ENCODE assay signal across 8 cellular contexts in genomic region chr19:11587302-11587972, GRCh38. TPM values are rescaled to one million over a fixed set of nuclear protein-coding genes. Genes with fewer than 3 reads are reported as not detected.
DNase-seq lines count a peak whose midpoint lies in the region; ATAC-seq and TF ChIP-seq lines count a peak whose summit lies in the region.

No MANE protein-coding gene starts in this region.

- no peaks in the 10 kb centered on the region; the same call in 1 of the 2 replicates for H3F3A ChIP-seq in SU-DHL-6 (ENCODE audit: insufficient read depth)

- H3K36me3 ChIP-seq in SU-DHL-6 (ENCODE audit: low read length) (no peaks in the 10 kb centered on the region), rectal smooth muscle tissue (ENCODE audit: control insufficient read depth, insufficient read depth, low read length) (no peaks in the 10 kb centered on the region), vagina (no peaks in the 10 kb centered on the region)

- no peak overlapping the region for H2AFZ ChIP-seq in SU-DHL-6 (ENCODE audit: low read depth, low read length, severe bottlenecking)

- DNase-seq in GM12865 (ENCODE audit: low read depth) (peak; percentile 88), NCI-H1105 treated with DMSO at 0.1 percent for 48 hours (lab: John Stamatoyannopoulos, UW) (peak; percentile 77), cardiac septum (ENCODE audit: low spot score) (peak; percentile 87), vagina (ENCODE audit: extremely low spot score in 2 of 2) (no peak)
- DNase-seq in activated naive CD8-positive, alpha-beta T cell treated with anti-CD3 and anti-CD28 coated beads, Interleukin-2, amount 50 U/mL, for 16 hours (ENCODE audit: low read depth, low spot score): peak; percentile 61

- no peaks in the 10 kb centered on the region for H3K27me3 ChIP-seq in SU-DHL-6 (ENCODE audit: low read length)
- H3K27me3 ChIP-seq in rectal smooth muscle tissue (ENCODE audit: control insufficient read depth, insufficient read depth, low read length): no peaks in the 10 kb centered on the region
- H3K27me3 ChIP-seq in vagina: no peaks in the 10 kb centered on the region

- TF ChIP-seq POLR2A in vagina (IDR thresholded peaks at IDR 0.05): no peak

- intact Hi-C loops in cardiac septum (cut with DNase I): loop anchor here (5.0 to 10.0 kb wide), 2 partner anchors 90 to 293 kb away; partner anchors contain the start of gene TSPAN16
- intact Hi-C loops in vagina (cut with DNase I): no loop called here

- H3K9me2 ChIP-seq in SU-DHL-6 (replicated peaks; ENCODE audit: insufficient read depth, low read length): no peaks in the 10 kb centered on the region

- TF ChIP-seq CTCF in GM12865 (IDR thresholded peaks at IDR 0.05; ENCODE audit: insufficient read depth, low read depth, low read length, missing control alignments): peak; percentile 94
- peak; percentile 84 for TF ChIP-seq CTCF in SU-DHL-6 (IDR thresholded peaks at IDR 0.05; ENCODE audit: insufficient read depth, low read length, poor library complexity, severe bottlenecking)
- peak; percentile 79 to 92 (median 82) for TF ChIP-seq CTCF in vagina (IDR thresholded peaks at IDR 0.05)

- H3K4me2 ChIP-seq in SU-DHL-6 (ENCODE audit: low read depth, low read length, poor library complexity, severe bottlenecking): no peak overlapping the region

- no peaks in the 10 kb centered on the region for H4K20me1 ChIP-seq in SU-DHL-6 (ENCODE audit: low read depth, low read length)

- H3K4me1 ChIP-seq in rectal smooth muscle tissue (ENCODE audit: control insufficient read depth, insufficient read depth, low read length) (peaks cover 4% of the 10 kb centered on the region), vagina (no peaks in the 10 kb centered on the region)

- no peaks in the 10 kb centered on the region for H3K9me3 ChIP-seq in SU-DHL-6 (ENCODE audit: insufficient read depth, low read length)
- H3K9me3 ChIP-seq in vagina: no peaks in the 10 kb centered on the region

- H3K9ac ChIP-seq in SU-DHL-6 (ENCODE audit: low read length): no peak overlapping the region
- no peak overlapping the region for H3K9ac ChIP-seq in rectal smooth muscle tissue (ENCODE audit: low read length)

- no peak overlapping the region for H3K4me3 ChIP-seq in GM12865 (ENCODE audit: low read depth, low read length)
- H3K4me3 ChIP-seq in SU-DHL-6 (ENCODE audit: insufficient read depth, low read length, poor library complexity, severe bottlenecking): no peak overlapping the region
- H3K4me3 ChIP-seq in rectal smooth muscle tissue (ENCODE audit: low read length): peak overlapping the region; percentile 41
- no peak overlapping the region for H3K4me3 ChIP-seq in vagina

- H3K27ac ChIP-seq in SU-DHL-6 (ENCODE audit: low read depth, low read length) (0 out of 2 replicates have a peak overlapping the region, but pooled peaks have one; percentile 23), rectal smooth muscle tissue (ENCODE audit: low read depth, low read length) (no peak overlapping the region), vagina (peak overlapping the region; percentile 56)

- no peaks in the 10 kb centered on the region for H3K79me2 ChIP-seq in SU-DHL-6 (ENCODE audit: insufficient read depth, low read length)

- no peak for ATAC-seq in HG02981 (IDR thresholded peaks at IDR 0.05; ENCODE audit: unreplicated experiment)

RNA-seq across cellular contexts. Expression of gene ZNF627, which starts 9.8 kb away (rescaled TPM):
- 6.4 TPM for total RNA-seq in cardiac septum
- 7.1 TPM for total RNA-seq in vagina

RNA-seq across cellular contexts. Expression of gene ACP5, which starts 10.0 kb away (rescaled TPM):
- 1.5 TPM for total RNA-seq in cardiac septum
- 6.1 TPM for total RNA-seq in vagina

RNA-seq across cellular contexts. Expression of gene ELOF1, which starts 28.4 kb away (rescaled TPM):
- total RNA-seq in cardiac septum (32.1 TPM), vagina (28.0 TPM)

RNA-seq across cellular contexts. Expression of gene CNN1, which starts 48.8 kb away (rescaled TPM):
- total RNA-seq in cardiac septum (236 TPM), vagina (276 TPM)

RNA-seq across cellular contexts. Expression of gene ECSIT, which starts 58.5 kb away (rescaled TPM):
- 92.9 TPM for total RNA-seq in cardiac septum
- 49.6 TPM for total RNA-seq in vagina

Comparison
In these comparisons a context has a peak if more than half of its experiments do, and no peak if none do; other contexts are left out.
1. DNase-seq: peak in GM12865 (single experiment), NCI-H1105 treated with DMSO at 0.1 percent for 48 hours (single experiment), activated naive CD8-positive, alpha-beta T cell treated with anti-CD3 and anti-CD28 coated beads, Interleukin-2, amount 50 U/mL, for 16 hours (single experiment) and cardiac septum (single experiment); none in vagina (0 of 2).
2. Peak in every context shown above with its lines, with median percentiles within 50 percentile points of each other: CTCF ChIP-seq.